8 cellular contexts compared by ENCODE assay signal in the genomic region with DNA sequence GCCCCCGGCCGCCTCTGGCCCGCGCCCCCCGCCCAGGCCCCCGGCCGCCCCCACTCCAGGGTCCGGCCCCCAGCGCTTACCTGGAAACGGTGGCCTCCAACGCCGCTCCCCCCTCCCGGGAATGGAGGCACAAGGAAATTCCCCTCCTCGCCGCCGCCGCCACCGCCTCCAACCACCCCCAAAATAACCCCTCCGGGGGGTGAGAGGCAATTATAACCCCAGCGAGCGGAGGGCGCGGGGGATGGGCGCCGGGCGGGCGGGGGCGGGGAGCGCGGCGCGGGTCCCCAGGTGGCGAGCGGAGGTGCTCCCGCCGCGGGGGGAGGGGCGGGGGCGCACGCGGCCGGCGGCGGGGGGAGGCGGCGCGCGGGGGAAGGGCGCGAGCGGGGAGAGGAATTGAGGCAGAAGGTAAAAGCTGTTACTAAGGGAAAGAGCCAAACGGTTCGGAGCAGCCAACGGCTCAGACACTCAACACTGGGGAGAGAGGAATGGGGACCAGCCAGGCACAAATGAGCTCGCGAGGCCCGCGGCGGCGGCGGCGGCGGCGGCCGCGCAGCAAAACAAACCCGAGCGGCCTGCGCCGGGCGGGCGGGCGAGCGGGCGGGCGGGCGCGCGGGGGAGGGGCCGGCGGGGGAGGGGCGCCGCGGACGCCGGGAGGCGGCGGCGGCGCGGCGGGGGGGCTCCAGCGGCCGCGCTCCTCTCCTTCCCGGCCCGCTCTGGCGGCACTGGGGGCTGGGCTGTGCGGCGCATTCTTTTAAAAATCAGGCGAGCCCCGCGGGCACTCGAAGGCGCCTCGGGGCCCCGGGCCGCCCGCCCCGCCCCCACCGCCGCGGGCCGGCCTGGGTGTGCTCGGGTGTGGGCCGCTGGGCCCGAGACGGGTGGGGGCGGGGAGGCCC.
A peak's percentile ranks its signal among the peaks of the same experiment; 100 is the strongest.
DNase-seq lines count a peak whose midpoint lies in the region; ATAC-seq and TF ChIP-seq lines count a peak whose summit lies in the region.

A gene (minus strand): TSS at position 442 of the 893 bp plus-strand sequence. CDS start 132,505 bp downstream, outside the sequence.

- ATAC-seq in HG03432 (IDR thresholded peaks at IDR 0.05; ENCODE audit: unreplicated experiment), result peak; percentile 54

- no peak for TF ChIP-seq CTCF in choroid plexus epithelial cell (conservative IDR thresholded peaks at IDR 0.05; ENCODE audit: low read depth, low read length)

- peak within 1 kb of the TSS; percentile 86 for H3K4me3 ChIP-seq in choroid plexus epithelial cell (ENCODE audit: low read depth, low read length)

- DNase-seq in AG20443 (ENCODE audit: low spot score) (peak; percentile 94), NCI-H510A treated with DMSO at 0.1 percent for 48 hours (lab: John Stamatoyannopoulos, UW) (peak; percentile 88), choroid plexus epithelial cell (ENCODE audit: low read depth) (peak; percentile 98), kidney glomerular epithelial cell (lab: John Stamatoyannopoulos, UW) (peak; percentile 75)
- peak; percentile 82 to 85 for DNase-seq in activated CD4-positive, alpha-beta T cell treated with anti-CD3 and anti-CD28 coated beads for 4 hours
- DNase-seq in stimulated activated CD4-positive, alpha-beta T cell treated with anti-CD3 and anti-CD28 coated beads, Interleukin-15, amount 100 ng/mL, for 48 hours (ENCODE audit: low read depth in 2 of 2), result peak; percentile 66 to 69

- peak; percentile 47 for TF ChIP-seq POLR2A in GM19099 (IDR thresholded peaks at IDR 0.05; ENCODE audit: extremely low read depth, insufficient read length, low read depth)

Comparison
In these comparisons a context has a peak if more than half of its experiments do, and no peak if none do; other contexts are left out.
1. Peak in every context shown above with its lines: DNase-seq, ATAC-seq and H3K4me3 ChIP-seq.